Comparison of ENCODE assay signal across 13 cellular contexts in genomic region chr7:134767567-134768168, GRCh38. TPM values are rescaled to one million over a fixed set of nuclear protein-coding genes. Genes with fewer than 3 reads are reported as not detected.
DNase-seq lines count a peak whose midpoint lies in the region; ATAC-seq and TF ChIP-seq lines count a peak whose summit lies in the region.
"Had no signal": no experiment of that assay in that cellular context is flagged by ENCODE, and none has a peak within 500 bp of the region (broad histone marks: within the 10 kb centered on the region; RNA-seq: fewer than 3 reads in every experiment).

No MANE protein-coding gene starts in this region.

- H3K27ac Mint-ChIP-seq in activated CD4-positive, alpha-beta T cell treated with anti-CD3 and anti-CD28 coated beads for 36 hours, result no peak overlapping the region
- H3K27ac Mint-ChIP-seq: activated naive CD8-positive, alpha-beta T cell treated with anti-CD3 and anti-CD28 coated beads, Interleukin-2, amount 10 ng/mL, durations not matched to agents 7 days and 5 days; effector memory CD8-positive, alpha-beta T cell; T-cell had no signal

- intact Hi-C loops in sigmoid colon (cut with DNase I), result no loop called here
- intact Hi-C loops in activated CD4-positive, alpha-beta T cell treated with anti-CD3 and anti-CD28 coated beads for 36 hours (cut with DNase I, micrococcal nuclease), result no loop called here

- no peak overlapping the region for H3K4me3 Mint-ChIP-seq in activated CD4-positive, alpha-beta T cell treated with anti-CD3 and anti-CD28 coated beads for 36 hours
- H3K4me3 Mint-ChIP-seq: activated naive CD8-positive, alpha-beta T cell treated with anti-CD3 and anti-CD28 coated beads, Interleukin-2, amount 10 ng/mL, durations not matched to agents 7 days and 5 days; effector memory CD8-positive, alpha-beta T cell; T-cell had no signal

- ATAC-seq in GM18502 (IDR thresholded peaks at IDR 0.05; ENCODE audit: poor library complexity, unreplicated experiment), result peak; percentile 48
- ATAC-seq in HG02973 (IDR thresholded peaks at IDR 0.05; ENCODE audit: unreplicated experiment), result peak; percentile 24
- peak; percentile 29 for ATAC-seq in esophagus mucosa
- ATAC-seq in activated CD4-positive, alpha-beta T cell treated with anti-CD3 and anti-CD28 coated beads for 36 hours, result no peak
- ATAC-seq in HG03469 (IDR thresholded peaks at IDR 0.05; ENCODE audit: unreplicated experiment), result no peak
- ATAC-seq: effector memory CD8-positive, alpha-beta T cell; T-cell; upper lobe of right lung had no signal

- H3K27ac ChIP-seq in sigmoid colon, result peak overlapping the region; percentile 26 to 62 (median 41)

- CTCF ChIA-PET in activated CD4-positive, alpha-beta T cell treated with anti-CD3 and anti-CD28 coated beads for 36 hours (lab: Charles Lee), result interaction anchor here (0.6 to 1.5 kb wide), 6 partner anchors 10 to 187 kb away, joined by 3 to 4 read pairs (median 3); no protein-coding TSS in a partner anchor

- H3K27me3 ChIP-seq in sigmoid colon, result no peaks in the 10 kb centered on the region
- H3K27me3 ChIP-seq: upper lobe of right lung had no signal

- no peaks in the 10 kb centered on the region for H3K4me1 Mint-ChIP-seq in activated CD4-positive, alpha-beta T cell treated with anti-CD3 and anti-CD28 coated beads for 36 hours

- TF ChIP-seq EP300 in sigmoid colon (IDR thresholded peaks at IDR 0.05), result no peak

- H3K9me3 Mint-ChIP-seq in activated CD4-positive, alpha-beta T cell treated with anti-CD3 and anti-CD28 coated beads for 36 hours (ENCODE audit: low read depth), result no peaks in the 10 kb centered on the region
- H3K9me3 Mint-ChIP-seq: activated naive CD8-positive, alpha-beta T cell treated with anti-CD3 and anti-CD28 coated beads, Interleukin-2, amount 10 ng/mL, durations not matched to agents 7 days and 5 days; effector memory CD8-positive, alpha-beta T cell; T-cell had no signal

- POLR2A ChIA-PET in activated CD4-positive, alpha-beta T cell treated with anti-CD3 and anti-CD28 coated beads for 36 hours (lab: Charles Lee), result no interaction called here

- peaks cover 4% of the 10 kb centered on the region for H3K36me3 Mint-ChIP-seq in activated CD4-positive, alpha-beta T cell treated with anti-CD3 and anti-CD28 coated beads for 36 hours (ENCODE audit: low read depth)
- H3K36me3 Mint-ChIP-seq: activated naive CD8-positive, alpha-beta T cell treated with anti-CD3 and anti-CD28 coated beads, Interleukin-2, amount 10 ng/mL, durations not matched to agents 7 days and 5 days; T-cell had no signal

- WGBS in sigmoid colon, 2 donors, result 56 to 83% methylated on average over 5 of the region's 5 CpGs

- no peak for TF ChIP-seq POLR2A in sigmoid colon (IDR thresholded peaks at IDR 0.05)

- no peak overlapping the region for H3K4me3 ChIP-seq in sigmoid colon
- H3K4me3 ChIP-seq: upper lobe of right lung had no signal

- DNase-seq in sigmoid colon (no peak), NCI-H1417 (lab: John Stamatoyannopoulos, UW) (no peak), putamen (ENCODE audit: low spot score) (no peak)
- no peak for DNase-seq in activated CD4-positive, alpha-beta T cell treated with anti-CD3 and anti-CD28 coated beads for 36 hours
- DNase-seq: activated naive CD8-positive, alpha-beta T cell treated with anti-CD3 and anti-CD28 coated beads, Interleukin-2, amount 10 ng/mL, durations not matched to agents 7 days and 5 days; effector memory CD8-positive, alpha-beta T cell; NCI-H1092; T-cell; upper lobe of right lung had no signal

- H3K36me3 ChIP-seq in sigmoid colon, result no peaks in the 10 kb centered on the region
- H3K36me3 ChIP-seq: upper lobe of right lung had no signal

- H3K9me3 ChIP-seq in sigmoid colon, result no peaks in the 10 kb centered on the region
- H3K9me3 ChIP-seq: upper lobe of right lung had no signal

- H3K27me3 Mint-ChIP-seq in activated CD4-positive, alpha-beta T cell treated with anti-CD3 and anti-CD28 coated beads for 36 hours, result no peaks in the 10 kb centered on the region
- H3K27me3 Mint-ChIP-seq: activated naive CD8-positive, alpha-beta T cell treated with anti-CD3 and anti-CD28 coated beads, Interleukin-2, amount 10 ng/mL, durations not matched to agents 7 days and 5 days had no signal

- TF ChIP-seq CTCF in sigmoid colon (IDR thresholded peaks at IDR 0.05), result no peak

- H3K4me1 ChIP-seq in sigmoid colon, result peaks cover 0 to 13% (median 3%) of the 10 kb centered on the region in 4 donors
- H3K4me1 ChIP-seq: upper lobe of right lung had no signal

RNA-seq across cellular contexts. Expression of gene CALD1, which starts 11.8 kb away (rescaled TPM):
- 46.1 TPM for total RNA-seq in esophagus mucosa
- total RNA-seq in sigmoid colon, result 1,000 to 10,000 TPM; 1,069 to 2,150 (median 1,500) TPM
- 100 to 1,000 TPM in 1 of 3 donors, 10 to 100 TPM in 2; 34.7 to 125 (median 79.3) TPM for polyA plus RNA-seq in sigmoid colon
- 1 to 10 TPM; 8.5 to 8.7 TPM for total RNA-seq in activated CD4-positive, alpha-beta T cell treated with anti-CD3 and anti-CD28 coated beads for 36 hours
- total RNA-seq: activated naive CD8-positive, alpha-beta T cell treated with anti-CD3 and anti-CD28 coated beads, Interleukin-2, amount 10 ng/mL, durations not matched to agents 7 days and 5 days had no signal

Comparison
In these comparisons a context has a peak if more than half of its experiments do, and no peak if none do; other contexts are left out.
1. ATAC-seq: peak in GM18502 (single experiment), HG02973 (single experiment) and esophagus mucosa (single experiment); none in activated CD4-positive, alpha-beta T cell treated with anti-CD3 and anti-CD28 coated beads for 36 hours (single experiment) and HG03469 (single experiment).
2. RNA of gene CALD1, which starts 11.8 kb away (total RNA-seq): 1,069 to 2,150 TPM in sigmoid colon; 46.1 TPM in esophagus mucosa (single experiment) and 8.5 to 8.7 TPM in activated CD4-positive, alpha-beta T cell treated with anti-CD3 and anti-CD28 coated beads for 36 hours; every median in the first group is over 10 times any median in the second.